2 cellular contexts compared by ENCODE assay signal in the genomic region with DNA sequence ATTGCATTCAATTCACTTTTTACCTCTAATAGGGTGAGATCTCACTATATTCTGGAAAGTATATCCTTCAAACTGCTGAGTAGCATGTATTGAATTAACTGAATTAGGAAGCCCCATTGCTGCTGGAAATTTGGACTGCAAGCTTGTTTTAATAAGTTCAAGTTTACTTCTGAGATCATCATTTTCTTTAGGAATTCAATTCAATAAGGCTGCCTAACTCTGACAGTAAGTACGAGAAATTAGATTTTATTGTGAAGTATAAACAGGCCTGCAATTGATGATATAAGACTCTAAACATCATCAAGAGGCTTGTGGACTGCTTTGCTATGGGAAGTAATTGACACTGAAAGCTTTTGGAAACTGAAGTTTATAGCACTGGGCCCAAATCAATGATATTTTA.
A peak's percentile ranks its signal among the peaks of the same experiment; 100 is the strongest.
TF ChIP-seq lines count a peak whose summit lies in the region.

No MANE protein-coding gene starts in this region.

TF ChIP-seq in SK-N-SH treated with all-trans-retinoic acid at 6 μM for 48 hours, 23 proteins besides CTCF, POLR2A, EP300 and RAD21 (continued from another document):
- TF ChIP-seq, protein P1, sequence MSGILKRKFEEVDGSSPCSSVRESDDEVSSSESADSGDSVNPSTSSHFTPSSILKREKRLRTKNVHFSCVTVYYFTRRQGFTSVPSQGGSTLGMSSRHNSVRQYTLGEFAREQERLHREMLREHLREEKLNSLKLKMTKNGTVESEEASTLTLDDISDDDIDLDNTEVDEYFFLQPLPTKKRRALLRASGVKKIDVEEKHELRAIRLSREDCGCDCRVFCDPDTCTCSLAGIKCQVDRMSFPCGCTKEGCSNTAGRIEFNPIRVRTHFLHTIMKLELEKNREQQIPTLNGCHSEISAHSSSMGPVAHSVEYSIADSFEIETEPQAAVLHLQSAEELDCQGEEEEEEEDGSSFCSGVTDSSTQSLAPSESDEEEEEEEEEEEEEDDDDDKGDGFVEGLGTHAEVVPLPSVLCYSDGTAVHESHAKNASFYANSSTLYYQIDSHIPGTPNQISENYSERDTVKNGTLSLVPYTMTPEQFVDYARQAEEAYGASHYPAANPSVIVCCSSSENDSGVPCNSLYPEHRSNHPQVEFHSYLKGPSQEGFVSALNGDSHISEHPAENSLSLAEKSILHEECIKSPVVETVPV (CRISPR knock-in tag; IDR thresholded peaks at IDR 0.05), result no peak
- TF ChIP-seq, protein P2, sequence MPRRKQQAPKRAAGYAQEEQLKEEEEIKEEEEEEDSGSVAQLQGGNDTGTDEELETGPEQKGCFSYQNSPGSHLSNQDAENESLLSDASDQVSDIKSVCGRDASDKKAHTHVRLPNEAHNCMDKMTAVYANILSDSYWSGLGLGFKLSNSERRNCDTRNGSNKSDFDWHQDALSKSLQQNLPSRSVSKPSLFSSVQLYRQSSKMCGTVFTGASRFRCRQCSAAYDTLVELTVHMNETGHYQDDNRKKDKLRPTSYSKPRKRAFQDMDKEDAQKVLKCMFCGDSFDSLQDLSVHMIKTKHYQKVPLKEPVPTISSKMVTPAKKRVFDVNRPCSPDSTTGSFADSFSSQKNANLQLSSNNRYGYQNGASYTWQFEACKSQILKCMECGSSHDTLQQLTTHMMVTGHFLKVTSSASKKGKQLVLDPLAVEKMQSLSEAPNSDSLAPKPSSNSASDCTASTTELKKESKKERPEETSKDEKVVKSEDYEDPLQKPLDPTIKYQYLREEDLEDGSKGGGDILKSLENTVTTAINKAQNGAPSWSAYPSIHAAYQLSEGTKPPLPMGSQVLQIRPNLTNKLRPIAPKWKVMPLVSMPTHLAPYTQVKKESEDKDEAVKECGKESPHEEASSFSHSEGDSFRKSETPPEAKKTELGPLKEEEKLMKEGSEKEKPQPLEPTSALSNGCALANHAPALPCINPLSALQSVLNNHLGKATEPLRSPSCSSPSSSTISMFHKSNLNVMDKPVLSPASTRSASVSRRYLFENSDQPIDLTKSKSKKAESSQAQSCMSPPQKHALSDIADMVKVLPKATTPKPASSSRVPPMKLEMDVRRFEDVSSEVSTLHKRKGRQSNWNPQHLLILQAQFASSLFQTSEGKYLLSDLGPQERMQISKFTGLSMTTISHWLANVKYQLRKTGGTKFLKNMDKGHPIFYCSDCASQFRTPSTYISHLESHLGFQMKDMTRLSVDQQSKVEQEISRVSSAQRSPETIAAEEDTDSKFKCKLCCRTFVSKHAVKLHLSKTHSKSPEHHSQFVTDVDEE (CRISPR knock-in tag; IDR thresholded peaks at IDR 0.05), result no peak
- TF ChIP-seq ZFP3 (CRISPR knock-in tag; IDR thresholded peaks at IDR 0.05) (no peak), ZFP30 (CRISPR knock-in tag; IDR thresholded peaks at IDR 0.05) (no peak), ZNF565 (CRISPR knock-in tag; conservative IDR thresholded peaks at IDR 0.05; ENCODE audit: low read depth) (no peak), SNAI2 (CRISPR knock-in tag; IDR thresholded peaks at IDR 0.05) (no peak), TOX (CRISPR knock-in tag; IDR thresholded peaks at IDR 0.05; ENCODE audit: borderline replicate concordance) (no peak), CSDC2 (CRISPR knock-in tag; IDR thresholded peaks at IDR 0.05) (no peak), ARNTL (CRISPR knock-in tag; IDR thresholded peaks at IDR 0.05; ENCODE audit: borderline replicate concordance, low read depth) (no peak), RARB (CRISPR knock-in tag; IDR thresholded peaks at IDR 0.05) (no peak), ZC3H10 (CRISPR knock-in tag; IDR thresholded peaks at IDR 0.05) (peak; percentile 78), ESRRG (CRISPR knock-in tag; IDR thresholded peaks at IDR 0.05) (no peak)

TF ChIP-seq in SK-N-SH, 30 proteins besides CTCF, POLR2A, EP300 and RAD21 (continued from another document):
- TF ChIP-seq, protein P3, sequence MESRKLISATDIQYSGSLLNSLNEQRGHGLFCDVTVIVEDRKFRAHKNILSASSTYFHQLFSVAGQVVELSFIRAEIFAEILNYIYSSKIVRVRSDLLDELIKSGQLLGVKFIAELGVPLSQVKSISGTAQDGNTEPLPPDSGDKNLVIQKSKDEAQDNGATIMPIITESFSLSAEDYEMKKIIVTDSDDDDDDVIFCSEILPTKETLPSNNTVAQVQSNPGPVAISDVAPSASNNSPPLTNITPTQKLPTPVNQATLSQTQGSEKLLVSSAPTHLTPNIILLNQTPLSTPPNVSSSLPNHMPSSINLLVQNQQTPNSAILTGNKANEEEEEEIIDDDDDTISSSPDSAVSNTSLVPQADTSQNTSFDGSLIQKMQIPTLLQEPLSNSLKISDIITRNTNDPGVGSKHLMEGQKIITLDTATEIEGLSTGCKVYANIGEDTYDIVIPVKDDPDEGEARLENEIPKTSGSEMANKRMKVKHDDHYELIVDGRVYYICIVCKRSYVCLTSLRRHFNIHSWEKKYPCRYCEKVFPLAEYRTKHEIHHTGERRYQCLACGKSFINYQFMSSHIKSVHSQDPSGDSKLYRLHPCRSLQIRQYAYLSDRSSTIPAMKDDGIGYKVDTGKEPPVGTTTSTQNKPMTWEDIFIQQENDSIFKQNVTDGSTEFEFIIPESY (IDR thresholded peaks at IDR 0.05; ENCODE audit: borderline replicate concordance, low read depth), result no peak
- TF ChIP-seq RCOR1 (IDR thresholded peaks at IDR 0.05; ENCODE audit: low read length), result no peak
- no peak for TF ChIP-seq MEF2A (IDR thresholded peaks at IDR 0.05; ENCODE audit: borderline replicate concordance, low read depth)
- no peak for TF ChIP-seq FOXM1 (IDR thresholded peaks at IDR 0.05; ENCODE audit: low read depth)
